12 cellular contexts compared by ENCODE assay signal in genomic region chr5:40685191-40685590, GRCh38. TPM values are rescaled to one million over a fixed set of nuclear protein-coding genes. Genes with fewer than 3 reads are reported as not detected.
DNase-seq lines count a peak whose midpoint lies in the region; ATAC-seq and TF ChIP-seq lines count a peak whose summit lies in the region.
"Had no signal": no experiment of that assay in that cellular context is flagged by ENCODE, and none has a peak within 500 bp of the region (broad histone marks: within the 10 kb centered on the region; RNA-seq: fewer than 3 reads in every experiment).

No MANE protein-coding gene starts in this region.

- ATAC-seq in GM18511 (IDR thresholded peaks at IDR 0.05; ENCODE audit: unreplicated experiment), result no peak
- ATAC-seq: gastroesophageal sphincter, left lobe of liver had no signal

- H3K36me3 ChIP-seq in ACC112 (ENCODE audit: insufficient read depth, low read length) (peaks cover 4% of the 10 kb centered on the region; the same call in 1 of the 2 replicates), KOPT-K1 (ENCODE audit: insufficient read depth, low read length) (peaks cover 96% of the 10 kb centered on the region), brain microvascular endothelial cell (replicated peaks) (peaks cover 21% of the 10 kb centered on the region), thyroid gland (no peaks in the 10 kb centered on the region)
- H3K36me3 ChIP-seq: gastroesophageal sphincter had no signal

- peaks cover 63% of the 10 kb centered on the region for H3K4me1 Mint-ChIP-seq in osteocyte (ENCODE audit: unreplicated experiment)

- no peaks in the 10 kb centered on the region for H3K9me3 Mint-ChIP-seq in osteocyte (ENCODE audit: unreplicated experiment)

- H3K9me3 ChIP-seq in KOPT-K1 (ENCODE audit: insufficient read depth, low read length, poor library complexity, severe bottlenecking) (no peaks in the 10 kb centered on the region), thyroid gland (no peaks in the 10 kb centered on the region)
- H3K9me3 ChIP-seq: gastroesophageal sphincter had no signal

- H3K27me3 Mint-ChIP-seq in osteocyte (ENCODE audit: unreplicated experiment), result no peaks in the 10 kb centered on the region

- H3K4me3 ChIP-seq in ACC112 (ENCODE audit: low read depth, low read length) (peak overlapping the region; percentile 98), brain microvascular endothelial cell (ENCODE audit: low read depth, low read length) (peak overlapping the region; percentile 16), thyroid gland (replicated peaks in 1 of 3) (no peak overlapping the region)

- H3K4me3 Mint-ChIP-seq in osteocyte (ENCODE audit: unreplicated experiment), result peak overlapping the region; percentile 99

- TF ChIP-seq CTCF in brain microvascular endothelial cell (IDR thresholded peaks at IDR 0.05; ENCODE audit: low read depth, low read length, missing control alignments) (no peak), osteocyte (IDR thresholded peaks at IDR 0.05) (no peak), thyroid gland (IDR thresholded peaks at IDR 0.05) (no peak)

- H3K27me3 ChIP-seq in ACC112 (ENCODE audit: insufficient read depth, low read length) (no peaks in the 10 kb centered on the region), brain microvascular endothelial cell (replicated peaks) (no peaks in the 10 kb centered on the region), thyroid gland (no peaks in the 10 kb centered on the region)

- no peak for TF ChIP-seq POLR2A in thyroid gland (IDR thresholded peaks at IDR 0.05)

- H3K27ac Mint-ChIP-seq in osteocyte (ENCODE audit: unreplicated experiment), result peak overlapping the region; percentile 71

- peaks cover 66% of the 10 kb centered on the region for H3K36me3 Mint-ChIP-seq in osteocyte (ENCODE audit: unreplicated experiment)

- in situ Hi-C loops in brain microvascular endothelial cell (cut with HindIII; ENCODE audit: low pct_ligation_motif_present, low sequenced_read_pairs), result no loop called here

- no peak for DNase-seq in brain microvascular endothelial cell
- DNase-seq in osteocyte (ENCODE audit: extremely low spot score, unreplicated experiment), result no peak
- DNase-seq in activated gamma-delta T cell treated with Interleukin-2 at 50 U/mL for 16 hours, result no peak
- DNase-seq in NK-92 (lab: John Stamatoyannopoulos, UW; ENCODE audit: unreplicated experiment), result no peak
- DNase-seq in thyroid gland, result no peak
- DNase-seq: NCI-H1105, NCI-H524 had no signal

- no peak overlapping the region for H2AFZ ChIP-seq in ACC112 (ENCODE audit: low read length, unreplicated experiment)

- H3K4me1 ChIP-seq in ACC112 (ENCODE audit: control insufficient read depth, insufficient read depth, low read length, unreplicated experiment) (peaks cover 41% of the 10 kb centered on the region), thyroid gland (peaks cover 4 to 9% of the 10 kb centered on the region in 2 donors)

- H3K79me2 ChIP-seq in ACC112 (ENCODE audit: control insufficient read depth, insufficient read depth, low read length, unreplicated experiment), result peaks cover 87% of the 10 kb centered on the region

- H3K27ac ChIP-seq in ACC112 (ENCODE audit: low read depth, low read length) (peak overlapping the region; percentile 5; the same call in 1 of the 2 replicates), KOPT-K1 (ENCODE audit: low read depth, low read length, poor library complexity, severe bottlenecking) (peak overlapping the region; percentile 98), brain microvascular endothelial cell (no peak overlapping the region), thyroid gland (peak overlapping the region in 1 of 3 donors; percentile 27)

- intact Hi-C loops in thyroid gland (cut with DNase I), result loop anchor here (10.0 kb wide), 2 partner anchors 970 to 1100 kb away; no protein-coding TSS in a partner anchor

RNA-seq across cellular contexts. Expression of gene PTGER4, which starts 5.5 kb away (rescaled TPM):
- total RNA-seq in osteocyte, result 68.0 and 70.0 TPM in 2 replicates
- total RNA-seq in thyroid gland, result 10 to 100 TPM; 10.9 to 14.3 (median 12.0) TPM

Comparison
In these comparisons a context has a peak if more than half of its experiments do, and no peak if none do; other contexts are left out.
1. H3K4me3 ChIP-seq: peak in ACC112 (single experiment) and brain microvascular endothelial cell (single experiment); none in thyroid gland (0 of 3).